1 cellular context compared by ENCODE assay signal in the genomic region with DNA sequence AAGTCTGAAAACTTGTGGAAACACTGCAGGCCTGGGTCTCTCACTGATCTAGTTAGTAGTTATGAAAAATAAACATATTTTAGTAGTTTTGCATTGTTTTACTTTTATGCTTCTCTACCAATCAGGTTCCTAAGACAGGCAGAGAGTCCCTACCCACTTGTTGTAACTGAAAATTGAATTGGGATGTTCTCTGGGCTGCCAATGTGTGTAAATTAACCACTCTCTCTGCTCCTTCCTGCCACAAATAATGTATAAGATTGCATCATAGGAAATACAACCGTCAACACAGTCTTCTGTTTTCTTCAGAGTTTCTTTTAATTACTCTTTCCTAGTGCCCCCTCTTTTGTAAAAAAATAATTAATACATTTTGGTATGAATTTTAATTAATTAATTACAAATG.
TF ChIP-seq lines count a peak whose summit lies in the region.

No MANE protein-coding gene starts in this region.

TF ChIP-seq in IMR-90, 13 proteins besides CTCF, POLR2A, EP300 and RAD21 (continued from another document):
- no peak for TF ChIP-seq SMC3 (IDR thresholded peaks at IDR 0.05; ENCODE audit: low read depth, low read length)
